ENCODE assay signal across 10 cellular contexts in genomic region chr7:158740657-158741293, GRCh38. TPM values are rescaled to one million over a fixed set of nuclear protein-coding genes. Genes with fewer than 3 reads are reported as not detected.
A peak's percentile ranks its signal among the peaks of the same experiment; 100 is the strongest.
DNase-seq lines count a peak whose midpoint lies in the region; ATAC-seq and TF ChIP-seq lines count a peak whose summit lies in the region.
"Had no signal": no experiment of that assay in that cellular context is flagged by ENCODE, and none has a peak within 500 bp of the region (broad histone marks: within the 10 kb centered on the region; RNA-seq: fewer than 3 reads in every experiment).

No MANE protein-coding gene starts in this region.

- peaks cover 41% of the 10 kb centered on the region for H3K4me1 ChIP-seq in PC-9 (replicated peaks; ENCODE audit: insufficient read depth)
- peaks cover 2% of the 10 kb centered on the region for H3K4me1 ChIP-seq in ovary (ENCODE audit: insufficient read depth)
- H3K4me1 ChIP-seq in effector memory CD4-positive, alpha-beta T cell (ENCODE audit: control insufficient read depth, insufficient read depth, low read length, poor library complexity, severe bottlenecking): no peaks in the 10 kb centered on the region

- peaks cover 96% of the 10 kb centered on the region for H3K36me3 Mint-ChIP-seq in CD4-positive, alpha-beta T cell (ENCODE audit: low read depth)

- no peaks in the 10 kb centered on the region for H3K9me2 ChIP-seq in PC-9 (ENCODE audit: insufficient read depth)

- no peak overlapping the region for H2AFZ ChIP-seq in PC-9

- H3K27ac Mint-ChIP-seq in CD4-positive, alpha-beta T cell: no peak overlapping the region

- peak overlapping the region; percentile 84 for H3K27ac ChIP-seq in PC-9
- peak overlapping the region in 1 of 2 donors; percentile 24 for H3K27ac ChIP-seq in ovary
- H3K27ac ChIP-seq in CD4-positive, alpha-beta T cell (ENCODE audit: low read depth, low read length): no peak overlapping the region
- H3K27ac ChIP-seq in effector memory CD4-positive, alpha-beta T cell (ENCODE audit: insufficient read depth, low read length, poor library complexity, severe bottlenecking): no peak overlapping the region
- H3K27ac ChIP-seq: KMS-11 had no signal

- TF ChIP-seq EP300 in ovary (IDR thresholded peaks at IDR 0.05): no peak

- CTCF ChIA-PET in PC-9 (lab: Charles Lee): interaction anchor here (0.6 to 0.9 kb wide), 2 partner anchors 43 to 87 kb away, joined by 3 read pairs; no protein-coding TSS in a partner anchor
- CTCF ChIA-PET in CD4-positive, alpha-beta T cell (lab: Charles Lee): no interaction called here

- H3K9me3 ChIP-seq in PC-9 (ENCODE audit: insufficient read depth, low read depth) (no peaks in the 10 kb centered on the region), ovary (no peaks in the 10 kb centered on the region)
- H3K9me3 ChIP-seq in CD4-positive, alpha-beta T cell (ENCODE audit: control insufficient read depth, low read length): no peaks in the 10 kb centered on the region
- no peaks in the 10 kb centered on the region for H3K9me3 ChIP-seq in effector memory CD4-positive, alpha-beta T cell (ENCODE audit: control insufficient read depth, low read length)

- H3K9me3 Mint-ChIP-seq in CD4-positive, alpha-beta T cell: no peaks in the 10 kb centered on the region

- DNase-seq in ELR (ENCODE audit: low read depth) (peak; percentile 87), PC-9 (peak; percentile 62 to 96), epithelial cell of esophagus (ENCODE audit: low read depth) (peak; percentile 80), ovary (peak; percentile 58 to 80 (median 77)), medulla oblongata (ENCODE audit: extremely low spot score) (no peak), globus pallidus (ENCODE audit: low spot score) (no peak)
- no peak for DNase-seq in CD4-positive, alpha-beta T cell
- DNase-seq in effector memory CD4-positive, alpha-beta T cell: no peak

- H3K4me3 Mint-ChIP-seq in CD4-positive, alpha-beta T cell: no peak overlapping the region

- TF ChIP-seq POLR2A in ovary (IDR thresholded peaks at IDR 0.05): no peak

- TF ChIP-seq CTCF in PC-9 (conservative IDR thresholded peaks at IDR 0.05): no peak
- no peak for TF ChIP-seq CTCF in epithelial cell of esophagus (IDR thresholded peaks at IDR 0.05; ENCODE audit: insufficient read depth, low read depth, low read length, missing control alignments)
- TF ChIP-seq CTCF in ovary (IDR thresholded peaks at IDR 0.05): no peak
- TF ChIP-seq CTCF in CD4-positive, alpha-beta T cell (IDR thresholded peaks at IDR 0.05): no peak

- no peaks in the 10 kb centered on the region for H3K27me3 Mint-ChIP-seq in CD4-positive, alpha-beta T cell

- H3K4me3 ChIP-seq in PC-9: peak overlapping the region; percentile 8; the same call in 1 of the 2 replicates
- H3K4me3 ChIP-seq in epithelial cell of esophagus (ENCODE audit: low read length): no peak overlapping the region
- no peak overlapping the region for H3K4me3 ChIP-seq in ovary
- no peak overlapping the region for H3K4me3 ChIP-seq in effector memory CD4-positive, alpha-beta T cell (ENCODE audit: insufficient read depth, low read depth, low read length, poor library complexity, severe bottlenecking)

- peak overlapping the region; percentile 66 for H3K4me2 ChIP-seq in PC-9
- H3K4me2 ChIP-seq: KMS-11 had no signal

- no peak for ATAC-seq in CD4-positive, alpha-beta T cell (ENCODE audit: poor library complexity)
- ATAC-seq: left colon had no signal

- POLR2A ChIA-PET in PC-9 (lab: Charles Lee; ENCODE audit: unreplicated experiment): no interaction called here
- POLR2A ChIA-PET in CD4-positive, alpha-beta T cell (lab: Charles Lee): interaction anchor here (1.4 to 1.5 kb wide), 2 partner anchors 9 to 88 kb away, joined by 3 to 4 read pairs; no protein-coding TSS in a partner anchor

- BruUV-seq in PC-9 (replicated peaks; lab: Mats Ljungman, UMichigan): no TSS peak

- H3F3A ChIP-seq in PC-9 (ENCODE audit: insufficient read depth, low read depth): peaks cover 48% of the 10 kb centered on the region

- intact Hi-C loops in PC-9 (cut with micrococcal nuclease; ENCODE audit: unreplicated experiment) (loop anchor here (1.0 to 2.0 kb wide), 3 partner anchors 36 to 236 kb away; partner anchors contain the start of gene NCAPG2), ovary (cut with DNase I) (no loop called here)
- intact Hi-C loops in CD4-positive, alpha-beta T cell (cut with DNase I, micrococcal nuclease): no loop called here

- H3K27me3 ChIP-seq in PC-9 (ENCODE audit: insufficient read depth, low read depth) (no peaks in the 10 kb centered on the region), ovary (no peaks in the 10 kb centered on the region)
- H3K27me3 ChIP-seq in CD4-positive, alpha-beta T cell (ENCODE audit: control insufficient read depth, insufficient read depth, low read length): no peaks in the 10 kb centered on the region
- H3K27me3 ChIP-seq in effector memory CD4-positive, alpha-beta T cell (replicated peaks; ENCODE audit: control insufficient read depth, insufficient read depth, low read length, poor library complexity, severe bottlenecking): no peaks in the 10 kb centered on the region

- H3K36me3 ChIP-seq in PC-9 (ENCODE audit: low read depth) (peaks cover 53% of the 10 kb centered on the region), ovary (no peaks in the 10 kb centered on the region)
- H3K36me3 ChIP-seq in effector memory CD4-positive, alpha-beta T cell (ENCODE audit: control insufficient read depth, insufficient read depth, low read length): peaks cover 93% of the 10 kb centered on the region

- H3K4me1 Mint-ChIP-seq in CD4-positive, alpha-beta T cell (ENCODE audit: low read depth): no peaks in the 10 kb centered on the region

- peaks cover 5% of the 10 kb centered on the region; the same call in 1 of the 2 replicates for H3K79me2 ChIP-seq in PC-9 (ENCODE audit: low read depth)

- 19 to 63% (median 53%) methylated on average over 16 of the region's 16 CpGs for WGBS in ovary, 3 donors

- H4K20me1 ChIP-seq in PC-9 (ENCODE audit: insufficient read depth): 0 out of 2 replicates have a peak, but pooled peaks cover 3% of the 10 kb centered on the region

RNA-seq across cellular contexts. Expression of gene NCAPG2, which starts 36.2 kb away (rescaled TPM):
- total RNA-seq in PC-9 (2021): 99.5 and 124 TPM in 2 replicates
- 1 to 10 TPM; 4.2 to 9.3 (median 6.0) TPM for total RNA-seq in ovary
- 1 to 10 TPM; 3.2 to 4.8 TPM for polyA plus RNA-seq in ovary
- total RNA-seq in CD4-positive, alpha-beta T cell: 10 to 100 TPM in 1 of 2 experiments, 1 to 10 TPM in 1; 9.9 to 11.8 TPM

Comparison
In these comparisons a context has a peak if more than half of its experiments do, and no peak if none do; other contexts are left out.
1. DNase-seq: peak in ELR (single experiment), PC-9 (2 of 2), epithelial cell of esophagus (single experiment) and ovary (5 of 5); none in CD4-positive, alpha-beta T cell (0 of 10), medulla oblongata (single experiment), globus pallidus (single experiment) and effector memory CD4-positive, alpha-beta T cell (0 of 3).